Comparison of ENCODE assay signal across 12 cellular contexts in genomic region chr4:155629183-155629825, GRCh38. TPM values are rescaled to one million over a fixed set of nuclear protein-coding genes. Genes with fewer than 3 reads are reported as not detected.
DNase-seq lines count a peak whose midpoint lies in the region; TF ChIP-seq lines count a peak whose summit lies in the region.
"Had no signal": no experiment of that assay in that cellular context is flagged by ENCODE, and none has a peak within 500 bp of the region (broad histone marks: within the 10 kb centered on the region; RNA-seq: fewer than 3 reads in every experiment).

No MANE protein-coding gene starts in this region.

- H3K27me3 ChIP-seq in SK-N-SH (ENCODE audit: insufficient read depth) (no peaks in the 10 kb centered on the region), fibroblast of lung (ENCODE audit: control insufficient read depth, insufficient read depth, low read length) (no peaks in the 10 kb centered on the region), neuronal stem cell (ENCODE audit: control insufficient read depth in 3 of 3, insufficient read depth in 3 of 3, low read depth in 1 of 3, low read length in 3 of 3) (no peaks in the 10 kb centered on the region)
- H3K27me3 ChIP-seq: adrenal gland had no signal

- no peaks in the 10 kb centered on the region for H3K9me2 ChIP-seq in SK-N-SH

- TF ChIP-seq EP300 in SK-N-SH (IDR thresholded peaks at IDR 0.05; ENCODE audit: borderline replicate concordance in 1 of 2, low read depth in 1 of 2, low read length in 1 of 2), result no peak

- H3K79me2 ChIP-seq in SK-N-SH (ENCODE audit: insufficient read depth) (no peaks in the 10 kb centered on the region), fibroblast of lung (ENCODE audit: control insufficient read depth, insufficient read depth, low read length) (no peaks in the 10 kb centered on the region)

- H4K20me1 ChIP-seq in SK-N-SH (ENCODE audit: insufficient read depth) (no peaks in the 10 kb centered on the region), fibroblast of lung (ENCODE audit: control insufficient read depth, extremely low read depth, insufficient read depth, low read length) (no peaks in the 10 kb centered on the region)

- no peak overlapping the region for H3K18ac ChIP-seq in neuronal stem cell (ENCODE audit: low read length)

- no peak overlapping the region for H2BK5ac ChIP-seq in neuronal stem cell (ENCODE audit: low read length)

- no peaks in the 10 kb centered on the region for H3K79me1 ChIP-seq in neuronal stem cell (ENCODE audit: low read depth, low read length)

- peaks cover 5% of the 10 kb centered on the region for H3F3A ChIP-seq in SK-N-SH (replicated peaks; ENCODE audit: insufficient read depth)

- no peak overlapping the region for H3K14ac ChIP-seq in neuronal stem cell (ENCODE audit: low read length)

- H3K4me2 ChIP-seq in SK-N-SH (0 out of 2 replicates have a peak overlapping the region, but pooled peaks have one; percentile 21), fibroblast of lung (ENCODE audit: extremely low read depth, insufficient read depth, low read length) (peak overlapping the region; percentile 54), neuronal stem cell (ENCODE audit: insufficient read depth, low read length, poor library complexity, severe bottlenecking) (no peak overlapping the region)

- no peaks in the 10 kb centered on the region for H3K36me3 ChIP-seq in SK-N-SH (replicated peaks in 1 of 2; ENCODE audit: control insufficient read depth in 1 of 2, insufficient read depth in 2 of 2, low read length in 1 of 2)
- no peaks in the 10 kb centered on the region for H3K36me3 ChIP-seq in fibroblast of lung (ENCODE audit: control insufficient read depth, insufficient read depth, low read length)
- H3K36me3 ChIP-seq in neuronal stem cell (replicated peaks in 1 of 2; ENCODE audit: control insufficient read depth in 2 of 2, insufficient read depth in 2 of 2, low read length in 2 of 2), result no peaks in the 10 kb centered on the region
- H3K36me3 ChIP-seq: adrenal gland had no signal

- no peak overlapping the region for H2BK15ac ChIP-seq in neuronal stem cell (ENCODE audit: low read length)

- no peak overlapping the region for H2AK5ac ChIP-seq in neuronal stem cell (ENCODE audit: low read depth, low read length)

- H3K4me1 ChIP-seq in SK-N-SH (ENCODE audit: control insufficient read depth in 1 of 2, insufficient read depth in 2 of 2, low read depth in 1 of 2, low read length in 1 of 2), result 0 out of 4 replicates have a peak, but pooled peaks cover 0 to 8% of the 10 kb centered on the region in 2 experiments
- peaks cover 4% of the 10 kb centered on the region for H3K4me1 ChIP-seq in fibroblast of lung (ENCODE audit: control insufficient read depth, extremely low read depth, insufficient read depth, low read length)
- no peaks in the 10 kb centered on the region for H3K4me1 ChIP-seq in neuronal stem cell (ENCODE audit: control insufficient read depth in 2 of 2, insufficient read depth in 1 of 2, low read depth in 1 of 2, low read length in 2 of 2)
- H3K4me1 ChIP-seq: adrenal gland had no signal

- no peak overlapping the region for H3K9ac ChIP-seq in SK-N-SH
- no peak overlapping the region for H3K9ac ChIP-seq in fibroblast of lung (ENCODE audit: insufficient read depth, low read length)
- no peak overlapping the region for H3K9ac ChIP-seq in neuronal stem cell (ENCODE audit: low read depth, low read length, poor library complexity)

- DNase-seq in HCEC 1CT, result peak; percentile 61
- no peak for DNase-seq in SK-N-SH
- DNase-seq in fibroblast of lung (ENCODE audit: low read depth in 2 of 2), result peak in 1 of 2 donors; percentile 74
- DNase-seq in retinal pigment epithelial cell (ENCODE audit: low read depth), result peak; percentile 61
- DNase-seq in DMS53 (lab: John Stamatoyannopoulos, UW), result no peak
- no peak for DNase-seq in neuronal stem cell (ENCODE audit: low spot score)
- DNase-seq in SIG-M5 (lab: John Stamatoyannopoulos, UW), result no peak
- DNase-seq: adrenal gland; naive thymus-derived CD8-positive, alpha-beta T cell; NCI-H1417; NCI-H748 treated with DMSO at 0.1 percent for 48 hours; T-cell had no signal

- POLR2A ChIA-PET in SK-N-SH (lab: Yijun Ruan, JAX), result no interaction called here

- H3K9me3 ChIP-seq in SK-N-SH, result no peaks in the 10 kb centered on the region
- no peaks in the 10 kb centered on the region for H3K9me3 ChIP-seq in fibroblast of lung (ENCODE audit: control insufficient read depth, insufficient read depth, low read depth, low read length)
- no peaks in the 10 kb centered on the region for H3K9me3 ChIP-seq in neuronal stem cell (replicated peaks in 1 of 2; ENCODE audit: control insufficient read depth in 2 of 2, insufficient read depth in 1 of 2, low read depth in 1 of 2, low read length in 2 of 2)
- H3K9me3 ChIP-seq: adrenal gland had no signal

- no peak overlapping the region for H4K91ac ChIP-seq in neuronal stem cell (ENCODE audit: low read depth, low read length, poor library complexity)

- H2BK12ac ChIP-seq in neuronal stem cell (ENCODE audit: low read length), result no peak overlapping the region

- peak overlapping the region in 1 of 2 experiments; percentile 54; a peak in 2 of 4 replicates for H3K27ac ChIP-seq in SK-N-SH (ENCODE audit: low read depth in 2 of 2, low read length in 1 of 2)
- no peak overlapping the region for H3K27ac ChIP-seq in fibroblast of lung (ENCODE audit: insufficient read depth, low read length)
- H3K27ac ChIP-seq in neuronal stem cell (replicated peaks; ENCODE audit: low read length), result no peak overlapping the region
- H3K27ac ChIP-seq: adrenal gland had no signal

- WGBS in SK-N-SH (ENCODE audit: low lambda C conversion rate), result 59% methylated on average over 3 of the region's 3 CpGs
- WGBS in neuronal stem cell (ENCODE audit: extremely low coverage in 2 of 2, insufficient read length in 2 of 2, insufficient replicate concordance in 1 of 2), 2 donors, result no CpG with 5 or more reads among the region's 3 CpGs

- no peak overlapping the region for H4K8ac ChIP-seq in neuronal stem cell (ENCODE audit: low read depth, low read length)

- no peak overlapping the region for H3K4ac ChIP-seq in neuronal stem cell (ENCODE audit: low read length)

- TF ChIP-seq CTCF in SK-N-SH (IDR thresholded peaks at IDR 0.05) (no peak), fibroblast of lung (conservative IDR thresholded peaks at IDR 0.05 in 1 of 2, IDR thresholded peaks at IDR 0.05 in 1 of 2; ENCODE audit: low read depth in 1 of 2, low read length in 2 of 2) (no peak), retinal pigment epithelial cell (conservative IDR thresholded peaks at IDR 0.05; ENCODE audit: low read depth, low read length) (no peak)

- no peak for TF ChIP-seq RAD21 in SK-N-SH (IDR thresholded peaks at IDR 0.05; ENCODE audit: low read length)

- no peak overlapping the region for H3K23ac ChIP-seq in neuronal stem cell (ENCODE audit: low read depth, low read length, poor library complexity)

- no peak overlapping the region for H3K4me3 ChIP-seq in SK-N-SH (ENCODE audit: low read depth in 2 of 2, low read length in 1 of 2)
- no peak overlapping the region for H3K4me3 ChIP-seq in fibroblast of lung (replicated peaks in 1 of 4; ENCODE audit: control extremely low read depth in 1 of 4, insufficient read depth in 1 of 4, low read depth in 3 of 4, low read length in 4 of 4)
- no peak overlapping the region for H3K4me3 ChIP-seq in retinal pigment epithelial cell (ENCODE audit: low read length)
- no peak overlapping the region for H3K4me3 ChIP-seq in neuronal stem cell (ENCODE audit: low read length in 2 of 2)
- H3K4me3 ChIP-seq: adrenal gland had no signal

- CTCF ChIA-PET in SK-N-SH (lab: Yijun Ruan, JAX), result no interaction called here

- H2AFZ ChIP-seq in SK-N-SH (ENCODE audit: low read depth), result no peak overlapping the region; the same call in 1 of the 2 replicates
- H2AFZ ChIP-seq in fibroblast of lung (ENCODE audit: low read length), result no peak overlapping the region
- no peak overlapping the region for H2AFZ ChIP-seq in neuronal stem cell (ENCODE audit: low read length)

- H2BK120ac ChIP-seq in neuronal stem cell (ENCODE audit: low read depth, low read length), result no peak overlapping the region

TF ChIP-seq in SK-N-SH, 30 proteins besides CTCF, POLR2A, EP300 and RAD21:
- TF ChIP-seq FOSL2 (IDR thresholded peaks at IDR 0.05; ENCODE audit: borderline replicate concordance, low read depth) (no peak; the same call in 1 of the 2 replicates), GATA2 (CRISPR knock-in tag; IDR thresholded peaks at IDR 0.05) (no peak), PBX3 (IDR thresholded peaks at IDR 0.05) (peak; percentile 28; the same call in 1 of the 2 replicates), RCOR1 (IDR thresholded peaks at IDR 0.05; ENCODE audit: low read length) (no peak), TCF12 (IDR thresholded peaks at IDR 0.05) (0 out of 2 replicates have a peak, but pooled peaks have one; percentile 3)

RNA-seq across cellular contexts. Expression of gene GUCY1A1, which starts 37.3 kb away (rescaled TPM):
- 0.03 and 0.18 TPM in 2 replicates for polyA plus RNA-seq in SK-N-SH (2012; rRNA removed)
- polyA plus RNA-seq in SK-N-SH (2012; cell fraction: cytosol; rRNA removed), result 0.08 and 0.25 TPM in 2 replicates
- polyA plus RNA-seq in SK-N-SH (2012; cell fraction: nucleus; rRNA removed), result 0.07 and 0.16 TPM in 2 replicates
- total RNA-seq in fibroblast of lung, result 10.7 and 23.4 TPM in 2 replicates
- polyA plus RNA-seq in fibroblast of lung, result 0.52 and 8.1 TPM in 2 replicates
- 0.37 and 4.9 TPM in 2 replicates for polyA plus RNA-seq in fibroblast of lung (2012)
- 0.33 and 5.1 TPM in 2 replicates for polyA minus RNA-seq in fibroblast of lung (ENCODE audit: low replicate concordance)
- 5.6 TPM for polyA plus RNA-seq in neuronal stem cell (2013, experiment 1 of 2)
- polyA plus RNA-seq in neuronal stem cell (2013, experiment 2 of 2), result 5.0 TPM
- total RNA-seq: naive thymus-derived CD8-positive, alpha-beta T cell had no signal
- polyA plus RNA-seq: naive thymus-derived CD8-positive, alpha-beta T cell had no signal

Comparison
In these comparisons a context has a peak if more than half of its experiments do, and no peak if none do; other contexts are left out.
1. DNase-seq: peak in HCEC 1CT (single experiment) and retinal pigment epithelial cell (single experiment); none in SK-N-SH (single experiment), DMS53 (single experiment), neuronal stem cell (single experiment) and SIG-M5 (single experiment).